ENCODE assay signal across 2 cellular contexts in the genomic region with DNA sequence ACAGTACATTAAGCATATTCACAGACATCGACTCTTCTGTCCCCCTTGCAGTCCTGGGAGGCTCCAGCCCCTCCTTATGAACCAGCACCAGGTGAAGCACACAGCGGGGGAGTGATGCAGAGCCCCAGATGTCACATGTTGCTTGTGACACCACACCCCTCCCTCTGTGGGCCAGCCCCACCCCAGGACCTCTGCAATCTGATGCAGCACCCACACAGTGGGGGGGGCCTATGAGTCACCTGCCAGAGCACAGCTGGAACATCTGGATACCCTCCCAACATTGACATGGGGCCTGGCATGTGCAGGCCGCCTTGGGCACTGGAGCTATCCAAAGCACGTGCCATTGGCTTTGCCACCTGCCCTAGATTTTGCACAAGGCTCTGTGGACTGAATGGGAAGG.
A peak's percentile ranks its signal among the peaks of the same experiment; 100 is the strongest.
TF ChIP-seq lines count a peak whose summit lies in the region.

No MANE protein-coding gene starts in this region.

TF ChIP-seq in HEK293, 187 proteins besides CTCF, POLR2A, EP300 and RAD21:
- peak; percentile 44; the same call in 1 of the 2 replicates for TF ChIP-seq KLF1 (tag by site-specific recombination; IDR thresholded peaks at IDR 0.05)
- TF ChIP-seq, protein P1, sequence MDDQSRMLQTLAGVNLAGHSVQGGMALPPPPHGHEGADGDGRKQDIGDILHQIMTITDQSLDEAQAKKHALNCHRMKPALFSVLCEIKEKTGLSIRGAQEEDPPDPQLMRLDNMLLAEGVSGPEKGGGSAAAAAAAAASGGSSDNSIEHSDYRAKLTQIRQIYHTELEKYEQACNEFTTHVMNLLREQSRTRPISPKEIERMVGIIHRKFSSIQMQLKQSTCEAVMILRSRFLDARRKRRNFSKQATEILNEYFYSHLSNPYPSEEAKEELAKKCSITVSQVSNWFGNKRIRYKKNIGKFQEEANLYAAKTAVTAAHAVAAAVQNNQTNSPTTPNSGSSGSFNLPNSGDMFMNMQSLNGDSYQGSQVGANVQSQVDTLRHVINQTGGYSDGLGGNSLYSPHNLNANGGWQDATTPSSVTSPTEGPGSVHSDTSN (CRISPR knock-in tag; IDR thresholded peaks at IDR 0.05), result no peak
- TF ChIP-seq ZNF654 (tag by site-specific recombination; IDR thresholded peaks at IDR 0.05; ENCODE audit: low read depth), result no peak
- TF ChIP-seq ZNF560 (tag by site-specific recombination; IDR thresholded peaks at IDR 0.05; ENCODE audit: borderline replicate concordance), result no peak
- peak; percentile 31; the same call in 1 of the 2 replicates for TF ChIP-seq EGR2 (tag by site-specific recombination; IDR thresholded peaks at IDR 0.05; ENCODE audit: low read depth)
- TF ChIP-seq ZIC2 (tag by site-specific recombination; IDR thresholded peaks at IDR 0.05), result peak; percentile 65
- TF ChIP-seq ZFP3 (tag by site-specific recombination; IDR thresholded peaks at IDR 0.05; ENCODE audit: low read depth), result no peak
- peak; percentile 36; the same call in 1 of the 2 replicates for TF ChIP-seq ZFHX2 (tag by site-specific recombination; conservative IDR thresholded peaks at IDR 0.05)
TF ChIP-seq in HEK293: peak in this region for 4.

TF ChIP-seq in K562, 482 proteins besides CTCF, POLR2A, EP300 and RAD21 (continues in another document):
- TF ChIP-seq TCF3 (CRISPR knock-in tag; IDR thresholded peaks at IDR 0.05) (peak; percentile 50), ZNF282 (CRISPR knock-in tag; IDR thresholded peaks at IDR 0.05) (no peak), TRIM24 (IDR thresholded peaks at IDR 0.05) (peak in 1 of 2 experiments; percentile 16; a peak in 1 of 4 replicates), ZNF551 (CRISPR knock-in tag; IDR thresholded peaks at IDR 0.05) (no peak), MXI1 (IDR thresholded peaks at IDR 0.05; ENCODE audit: low read depth, low read length) (no peak), RFX5 (IDR thresholded peaks at IDR 0.05; ENCODE audit: low read depth, low read length) (no peak), ZFP36 (IDR thresholded peaks at IDR 0.05; ENCODE audit: low read depth, low read length, partially characterized antibody) (no peak), PHF8 (IDR thresholded peaks at IDR 0.05; ENCODE audit: borderline replicate concordance, low read length) (no peak), ZNF347 (CRISPR knock-in tag; IDR thresholded peaks at IDR 0.05; ENCODE audit: low read depth) (no peak), ILK (tag; IDR thresholded peaks at IDR 0.05; ENCODE audit: borderline replicate concordance, low read depth) (no peak), ZNF780A (CRISPR knock-in tag; IDR thresholded peaks at IDR 0.05) (no peak), DMBX1 (CRISPR knock-in tag; IDR thresholded peaks at IDR 0.05; ENCODE audit: borderline replicate concordance) (no peak), DPF2 (IDR thresholded peaks at IDR 0.05) (peak; percentile 29; the same call in 1 of the 2 replicates), FOXJ3 (CRISPR knock-in tag; IDR thresholded peaks at IDR 0.05) (no peak), IFI16 (CRISPR knock-in tag; IDR thresholded peaks at IDR 0.05) (no peak), NFIC (IDR thresholded peaks at IDR 0.05) (no peak), EGR1 (conservative IDR thresholded peaks at IDR 0.05) (peak; percentile 78), ETV5 (CRISPR knock-in tag; IDR thresholded peaks at IDR 0.05; ENCODE audit: low read depth) (no peak), ZNF561 (CRISPR knock-in tag; conservative IDR thresholded peaks at IDR 0.05) (no peak), NBN (IDR thresholded peaks at IDR 0.05; ENCODE audit: low read depth) (no peak), MCM2 (IDR thresholded peaks at IDR 0.05; ENCODE audit: low read depth) (no peak), NCOR1 (IDR thresholded peaks at IDR 0.05) (no peak), ZNF165 (CRISPR knock-in tag; IDR thresholded peaks at IDR 0.05; ENCODE audit: borderline replicate concordance) (no peak), JUN (IDR thresholded peaks at IDR 0.05; ENCODE audit: borderline replicate concordance, low read depth, low read length) (0 out of 2 replicates have a peak, but pooled peaks have one; percentile 36), JUN (CRISPR knock-in tag; IDR thresholded peaks at IDR 0.05; ENCODE audit: borderline replicate concordance) (no peak), MED1 (CRISPR knock-in tag; IDR thresholded peaks at IDR 0.05; ENCODE audit: borderline replicate concordance) (no peak), CSDE1 (IDR thresholded peaks at IDR 0.05) (no peak), NFE2 (IDR thresholded peaks at IDR 0.05; ENCODE audit: low read depth) (no peak), EZH2 (IDR thresholded peaks at IDR 0.05; ENCODE audit: borderline replicate concordance, low read depth, low read length) (no peak), ZNF830 (CRISPR knock-in tag; IDR thresholded peaks at IDR 0.05) (no peak), MECOM (CRISPR knock-in tag; IDR thresholded peaks at IDR 0.05) (no peak), RAD51 (IDR thresholded peaks at IDR 0.05; ENCODE audit: borderline replicate concordance, low read depth) (no peak), CBFA2T2 (conservative IDR thresholded peaks at IDR 0.05) (peak; percentile 74), ZNF584 (CRISPR knock-in tag; IDR thresholded peaks at IDR 0.05; ENCODE audit: low read depth) (no peak), KAT7 (CRISPR knock-in tag; IDR thresholded peaks at IDR 0.05; ENCODE audit: borderline replicate concordance) (no peak), SP1 (CRISPR knock-in tag; IDR thresholded peaks at IDR 0.05) (no peak), GATAD2B (IDR thresholded peaks at IDR 0.05; ENCODE audit: borderline replicate concordance) (no peak), HSF4 (CRISPR knock-in tag; IDR thresholded peaks at IDR 0.05; ENCODE audit: borderline replicate concordance) (no peak), CREM (IDR thresholded peaks at IDR 0.05; ENCODE audit: low read depth) (0 out of 2 replicates have a peak, but pooled peaks have one; percentile 33), RHOXF2B (CRISPR knock-in tag; conservative IDR thresholded peaks at IDR 0.05) (no peak), ZNF354B (CRISPR knock-in tag; IDR thresholded peaks at IDR 0.05) (no peak), KHSRP (IDR thresholded peaks at IDR 0.05) (no peak), ESRRA (IDR thresholded peaks at IDR 0.05; ENCODE audit: borderline replicate concordance, low read depth) (no peak), CTBP1 (IDR thresholded peaks at IDR 0.05; ENCODE audit: borderline replicate concordance) (peak; percentile 44; the same call in 1 of the 2 replicates)
- TF ChIP-seq, protein P2, sequence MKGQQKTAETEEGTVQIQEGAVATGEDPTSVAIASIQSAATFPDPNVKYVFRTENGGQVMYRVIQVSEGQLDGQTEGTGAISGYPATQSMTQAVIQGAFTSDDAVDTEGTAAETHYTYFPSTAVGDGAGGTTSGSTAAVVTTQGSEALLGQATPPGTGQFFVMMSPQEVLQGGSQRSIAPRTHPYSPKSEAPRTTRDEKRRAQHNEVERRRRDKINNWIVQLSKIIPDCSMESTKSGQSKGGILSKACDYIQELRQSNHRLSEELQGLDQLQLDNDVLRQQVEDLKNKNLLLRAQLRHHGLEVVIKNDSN (CRISPR knock-in tag; IDR thresholded peaks at IDR 0.05), result peak; percentile 63
- TF ChIP-seq, protein P3, sequence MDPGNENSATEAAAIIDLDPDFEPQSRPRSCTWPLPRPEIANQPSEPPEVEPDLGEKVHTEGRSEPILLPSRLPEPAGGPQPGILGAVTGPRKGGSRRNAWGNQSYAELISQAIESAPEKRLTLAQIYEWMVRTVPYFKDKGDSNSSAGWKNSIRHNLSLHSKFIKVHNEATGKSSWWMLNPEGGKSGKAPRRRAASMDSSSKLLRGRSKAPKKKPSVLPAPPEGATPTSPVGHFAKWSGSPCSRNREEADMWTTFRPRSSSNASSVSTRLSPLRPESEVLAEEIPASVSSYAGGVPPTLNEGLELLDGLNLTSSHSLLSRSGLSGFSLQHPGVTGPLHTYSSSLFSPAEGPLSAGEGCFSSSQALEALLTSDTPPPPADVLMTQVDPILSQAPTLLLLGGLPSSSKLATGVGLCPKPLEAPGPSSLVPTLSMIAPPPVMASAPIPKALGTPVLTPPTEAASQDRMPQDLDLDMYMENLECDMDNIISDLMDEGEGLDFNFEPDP (CRISPR knock-in tag; IDR thresholded peaks at IDR 0.05), result no peak
- TF ChIP-seq, protein P4, sequence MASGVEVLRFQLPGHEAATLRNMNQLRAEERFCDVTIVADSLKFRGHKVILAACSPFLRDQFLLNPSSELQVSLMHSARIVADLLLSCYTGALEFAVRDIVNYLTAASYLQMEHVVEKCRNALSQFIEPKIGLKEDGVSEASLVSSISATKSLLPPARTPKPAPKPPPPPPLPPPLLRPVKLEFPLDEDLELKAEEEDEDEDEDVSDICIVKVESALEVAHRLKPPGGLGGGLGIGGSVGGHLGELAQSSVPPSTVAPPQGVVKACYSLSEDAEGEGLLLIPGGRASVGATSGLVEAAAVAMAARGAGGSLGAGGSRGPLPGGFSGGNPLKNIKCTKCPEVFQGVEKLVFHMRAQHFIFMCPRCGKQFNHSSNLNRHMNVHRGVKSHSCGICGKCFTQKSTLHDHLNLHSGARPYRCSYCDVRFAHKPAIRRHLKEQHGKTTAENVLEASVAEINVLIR (CRISPR knock-in tag; IDR thresholded peaks at IDR 0.05), result no peak
- TF ChIP-seq, protein P5, sequence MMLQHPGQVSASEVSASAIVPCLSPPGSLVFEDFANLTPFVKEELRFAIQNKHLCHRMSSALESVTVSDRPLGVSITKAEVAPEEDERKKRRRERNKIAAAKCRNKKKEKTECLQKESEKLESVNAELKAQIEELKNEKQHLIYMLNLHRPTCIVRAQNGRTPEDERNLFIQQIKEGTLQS (IDR thresholded peaks at IDR 0.05), result peak; percentile 80
- TF ChIP-seq, protein P5 (CRISPR knock-in tag; conservative IDR thresholded peaks at IDR 0.05), result no peak
- TF ChIP-seq, protein P6, sequence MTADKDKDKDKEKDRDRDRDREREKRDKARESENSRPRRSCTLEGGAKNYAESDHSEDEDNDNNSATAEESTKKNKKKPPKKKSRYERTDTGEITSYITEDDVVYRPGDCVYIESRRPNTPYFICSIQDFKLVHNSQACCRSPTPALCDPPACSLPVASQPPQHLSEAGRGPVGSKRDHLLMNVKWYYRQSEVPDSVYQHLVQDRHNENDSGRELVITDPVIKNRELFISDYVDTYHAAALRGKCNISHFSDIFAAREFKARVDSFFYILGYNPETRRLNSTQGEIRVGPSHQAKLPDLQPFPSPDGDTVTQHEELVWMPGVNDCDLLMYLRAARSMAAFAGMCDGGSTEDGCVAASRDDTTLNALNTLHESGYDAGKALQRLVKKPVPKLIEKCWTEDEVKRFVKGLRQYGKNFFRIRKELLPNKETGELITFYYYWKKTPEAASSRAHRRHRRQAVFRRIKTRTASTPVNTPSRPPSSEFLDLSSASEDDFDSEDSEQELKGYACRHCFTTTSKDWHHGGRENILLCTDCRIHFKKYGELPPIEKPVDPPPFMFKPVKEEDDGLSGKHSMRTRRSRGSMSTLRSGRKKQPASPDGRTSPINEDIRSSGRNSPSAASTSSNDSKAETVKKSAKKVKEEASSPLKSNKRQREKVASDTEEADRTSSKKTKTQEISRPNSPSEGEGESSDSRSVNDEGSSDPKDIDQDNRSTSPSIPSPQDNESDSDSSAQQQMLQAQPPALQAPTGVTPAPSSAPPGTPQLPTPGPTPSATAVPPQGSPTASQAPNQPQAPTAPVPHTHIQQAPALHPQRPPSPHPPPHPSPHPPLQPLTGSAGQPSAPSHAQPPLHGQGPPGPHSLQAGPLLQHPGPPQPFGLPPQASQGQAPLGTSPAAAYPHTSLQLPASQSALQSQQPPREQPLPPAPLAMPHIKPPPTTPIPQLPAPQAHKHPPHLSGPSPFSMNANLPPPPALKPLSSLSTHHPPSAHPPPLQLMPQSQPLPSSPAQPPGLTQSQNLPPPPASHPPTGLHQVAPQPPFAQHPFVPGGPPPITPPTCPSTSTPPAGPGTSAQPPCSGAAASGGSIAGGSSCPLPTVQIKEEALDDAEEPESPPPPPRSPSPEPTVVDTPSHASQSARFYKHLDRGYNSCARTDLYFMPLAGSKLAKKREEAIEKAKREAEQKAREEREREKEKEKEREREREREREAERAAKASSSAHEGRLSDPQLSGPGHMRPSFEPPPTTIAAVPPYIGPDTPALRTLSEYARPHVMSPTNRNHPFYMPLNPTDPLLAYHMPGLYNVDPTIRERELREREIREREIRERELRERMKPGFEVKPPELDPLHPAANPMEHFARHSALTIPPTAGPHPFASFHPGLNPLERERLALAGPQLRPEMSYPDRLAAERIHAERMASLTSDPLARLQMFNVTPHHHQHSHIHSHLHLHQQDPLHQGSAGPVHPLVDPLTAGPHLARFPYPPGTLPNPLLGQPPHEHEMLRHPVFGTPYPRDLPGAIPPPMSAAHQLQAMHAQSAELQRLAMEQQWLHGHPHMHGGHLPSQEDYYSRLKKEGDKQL (CRISPR knock-in tag; IDR thresholded peaks at IDR 0.05; ENCODE audit: borderline replicate concordance), result no peak
- TF ChIP-seq, protein P7, sequence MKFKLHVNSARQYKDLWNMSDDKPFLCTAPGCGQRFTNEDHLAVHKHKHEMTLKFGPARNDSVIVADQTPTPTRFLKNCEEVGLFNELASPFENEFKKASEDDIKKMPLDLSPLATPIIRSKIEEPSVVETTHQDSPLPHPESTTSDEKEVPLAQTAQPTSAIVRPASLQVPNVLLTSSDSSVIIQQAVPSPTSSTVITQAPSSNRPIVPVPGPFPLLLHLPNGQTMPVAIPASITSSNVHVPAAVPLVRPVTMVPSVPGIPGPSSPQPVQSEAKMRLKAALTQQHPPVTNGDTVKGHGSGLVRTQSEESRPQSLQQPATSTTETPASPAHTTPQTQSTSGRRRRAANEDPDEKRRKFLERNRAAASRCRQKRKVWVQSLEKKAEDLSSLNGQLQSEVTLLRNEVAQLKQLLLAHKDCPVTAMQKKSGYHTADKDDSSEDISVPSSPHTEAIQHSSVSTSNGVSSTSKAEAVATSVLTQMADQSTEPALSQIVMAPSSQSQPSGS (CRISPR knock-in tag; IDR thresholded peaks at IDR 0.05), result no peak
- TF ChIP-seq, protein P8, sequence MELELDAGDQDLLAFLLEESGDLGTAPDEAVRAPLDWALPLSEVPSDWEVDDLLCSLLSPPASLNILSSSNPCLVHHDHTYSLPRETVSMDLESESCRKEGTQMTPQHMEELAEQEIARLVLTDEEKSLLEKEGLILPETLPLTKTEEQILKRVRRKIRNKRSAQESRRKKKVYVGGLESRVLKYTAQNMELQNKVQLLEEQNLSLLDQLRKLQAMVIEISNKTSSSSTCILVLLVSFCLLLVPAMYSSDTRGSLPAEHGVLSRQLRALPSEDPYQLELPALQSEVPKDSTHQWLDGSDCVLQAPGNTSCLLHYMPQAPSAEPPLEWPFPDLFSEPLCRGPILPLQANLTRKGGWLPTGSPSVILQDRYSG (tag; conservative IDR thresholded peaks at IDR 0.05; ENCODE audit: low read depth), result no peak
- TF ChIP-seq, protein P9, sequence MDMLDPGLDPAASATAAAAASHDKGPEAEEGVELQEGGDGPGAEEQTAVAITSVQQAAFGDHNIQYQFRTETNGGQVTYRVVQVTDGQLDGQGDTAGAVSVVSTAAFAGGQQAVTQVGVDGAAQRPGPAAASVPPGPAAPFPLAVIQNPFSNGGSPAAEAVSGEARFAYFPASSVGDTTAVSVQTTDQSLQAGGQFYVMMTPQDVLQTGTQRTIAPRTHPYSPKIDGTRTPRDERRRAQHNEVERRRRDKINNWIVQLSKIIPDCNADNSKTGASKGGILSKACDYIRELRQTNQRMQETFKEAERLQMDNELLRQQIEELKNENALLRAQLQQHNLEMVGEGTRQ (CRISPR knock-in tag; IDR thresholded peaks at IDR 0.05), result peak; percentile 49
